Comparison of ENCODE assay signal across 9 cellular contexts in genomic region chr1:89724369-89725015, GRCh38.
DNase-seq lines count a peak whose midpoint lies in the region; ATAC-seq and TF ChIP-seq lines count a peak whose summit lies in the region.
"Had no signal": no experiment of that assay in that cellular context is flagged by ENCODE, and none has a peak within 500 bp of the region (broad histone marks: within the 10 kb centered on the region; RNA-seq: fewer than 3 reads in every experiment).

No MANE protein-coding gene starts in this region.

- intact Hi-C loops in testis (cut with DNase I; ENCODE audit: low total_unique reads), result no loop called here

- WGBS in endodermal cell (ENCODE audit: insufficient coverage in 1 of 2, insufficient read length in 1 of 2), 2 experiments, result 89 to 93% methylated on average over 3 of the region's 3 CpGs
- 81 to 95% methylated on average over 3 of the region's 3 CpGs for WGBS in testis, 2 donors

- ATAC-seq in HG02678 (IDR thresholded peaks at IDR 0.05; ENCODE audit: unreplicated experiment), result peak; percentile 59
- ATAC-seq: HCT116 had no signal

- H3K4me3 ChIP-seq in GM12865 (ENCODE audit: low read depth, low read length) (no peak overlapping the region), cardiac fibroblast (replicated peaks in 1 of 2; ENCODE audit: low read depth in 2 of 2, low read length in 2 of 2) (peak overlapping the region in 1 of 2 donors; percentile 24), endodermal cell (ENCODE audit: low read length) (no peak overlapping the region), testis (no peak overlapping the region)

- H3K9ac ChIP-seq in endodermal cell (ENCODE audit: extremely low read depth, low read length, poor library complexity, severe bottlenecking), result no peak overlapping the region

- CTCF ChIA-PET in RWPE1 (lab: Yijun Ruan, JAX), result interaction anchor here (0.7 kb wide), 1 partner anchor 96 kb away, joined by 3 read pairs; the partner anchor contains the start of gene LRRC8D

- H3K36me3 Mint-ChIP-seq in osteocyte (ENCODE audit: unreplicated experiment) (no peaks in the 10 kb centered on the region), endodermal cell (ENCODE audit: low read depth) (no peaks in the 10 kb centered on the region)

- H3K27ac Mint-ChIP-seq in osteocyte (ENCODE audit: unreplicated experiment) (peak overlapping the region; percentile 75), endodermal cell (no peak overlapping the region)

- TF ChIP-seq CTCF in GM12865 (IDR thresholded peaks at IDR 0.05; ENCODE audit: insufficient read depth, low read depth, low read length, missing control alignments), result no peak
- no peak for TF ChIP-seq CTCF in RWPE1 (conservative IDR thresholded peaks at IDR 0.05; ENCODE audit: low read depth)
- TF ChIP-seq CTCF in cardiac fibroblast (IDR thresholded peaks at IDR 0.05; ENCODE audit: low read depth, low read length), result no peak
- TF ChIP-seq CTCF in osteocyte (IDR thresholded peaks at IDR 0.05), result no peak
- TF ChIP-seq CTCF in endodermal cell (conservative IDR thresholded peaks at IDR 0.05), result no peak
- TF ChIP-seq CTCF in testis (IDR thresholded peaks at IDR 0.05), result no peak

- H3K4me1 Mint-ChIP-seq in osteocyte (ENCODE audit: unreplicated experiment) (peaks cover 30% of the 10 kb centered on the region), endodermal cell (no peaks in the 10 kb centered on the region)

- H3K27me3 ChIP-seq in endodermal cell (ENCODE audit: control insufficient read depth, insufficient read depth, low read length, poor library complexity, severe bottlenecking) (no peaks in the 10 kb centered on the region), testis (no peaks in the 10 kb centered on the region)

- POLR2A ChIA-PET in RWPE1 (lab: Yijun Ruan, JAX; ENCODE audit: low non-redundant PET), result no interaction called here

- H3K27ac ChIP-seq in RWPE1, result peak overlapping the region; percentile 76
- no peak overlapping the region for H3K27ac ChIP-seq in endodermal cell (ENCODE audit: low read depth, low read length)
- H3K27ac ChIP-seq in testis, result peak overlapping the region in 1 of 2 donors; percentile 8

- H3K27me3 Mint-ChIP-seq in osteocyte (ENCODE audit: unreplicated experiment), result no peaks in the 10 kb centered on the region
- H3K27me3 Mint-ChIP-seq in endodermal cell (ENCODE audit: insufficient read depth), result peaks cover 7% of the 10 kb centered on the region

- DNase-seq in GM12865 (ENCODE audit: low read depth), result peak; percentile 68
- peak; percentile 57 for DNase-seq in RWPE1 (ENCODE audit: low spot score)
- peak; percentile 33 to 93 for DNase-seq in cardiac fibroblast (ENCODE audit: low read depth in 2 of 2)
- no peak for DNase-seq in osteocyte (ENCODE audit: extremely low spot score, unreplicated experiment)
- DNase-seq in endodermal cell, result no peak
- DNase-seq in NCI-H1048 (lab: John Stamatoyannopoulos, UW), result no peak
- DNase-seq in testis, result no peak

- no peak for TF ChIP-seq POLR2A in testis (IDR thresholded peaks at IDR 0.05)

- H3K36me3 ChIP-seq in endodermal cell (ENCODE audit: control insufficient read depth, insufficient read depth, low read length) (no peaks in the 10 kb centered on the region), testis (ENCODE audit: low read depth, missing control alignments) (no peaks in the 10 kb centered on the region)

- no peak overlapping the region for H3K4me3 Mint-ChIP-seq in osteocyte (ENCODE audit: unreplicated experiment)
- no peak overlapping the region for H3K4me3 Mint-ChIP-seq in endodermal cell

- H3K9me3 Mint-ChIP-seq in osteocyte (ENCODE audit: unreplicated experiment) (peaks cover 4% of the 10 kb centered on the region), endodermal cell (no peaks in the 10 kb centered on the region)

- H3K4me1 ChIP-seq in endodermal cell (ENCODE audit: control insufficient read depth, insufficient read depth, low read length) (peaks cover 3% of the 10 kb centered on the region), testis (no peaks in the 10 kb centered on the region)

- H3K9me3 ChIP-seq in endodermal cell (ENCODE audit: control insufficient read depth, low read length) (no peaks in the 10 kb centered on the region), testis (no peaks in the 10 kb centered on the region)

Comparison
In these comparisons a context has a peak if more than half of its experiments do, and no peak if none do; other contexts are left out.
1. DNase-seq: peak in GM12865 (single experiment), RWPE1 (single experiment) and cardiac fibroblast (2 of 2); none in osteocyte (single experiment), endodermal cell (single experiment), NCI-H1048 (single experiment) and testis (single experiment).